1 cellular context compared by ENCODE assay signal in the genomic region with DNA sequence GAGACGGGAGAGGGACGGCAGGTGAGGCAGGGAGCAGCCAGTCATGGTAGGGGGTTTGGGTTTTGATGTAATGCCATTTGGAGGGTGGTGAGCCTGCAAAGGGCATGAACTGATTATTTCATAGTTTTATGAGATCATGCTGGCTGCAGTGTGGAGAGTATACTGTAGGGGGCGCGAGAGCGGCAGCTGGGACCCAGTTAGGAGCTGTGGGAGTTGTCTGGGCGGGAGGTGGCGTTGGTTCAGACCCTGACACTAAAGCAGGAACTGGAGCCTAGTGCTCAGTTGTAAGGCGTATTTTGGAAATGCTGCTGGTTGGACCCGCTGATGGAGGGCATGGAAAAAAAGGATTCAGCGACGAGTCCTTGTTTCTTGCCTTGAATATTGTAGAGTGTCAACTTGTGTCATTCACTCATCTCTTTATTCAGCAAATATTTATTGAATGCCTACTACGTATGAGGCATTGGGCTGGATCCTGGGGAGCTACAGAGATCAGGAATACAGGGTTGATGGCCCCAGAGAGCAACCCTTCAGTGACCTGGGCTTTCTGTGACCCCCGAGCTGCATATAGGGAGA.
TF ChIP-seq lines count a peak whose summit lies in the region.

No MANE protein-coding gene starts in this region.

TF ChIP-seq in HepG2, 621 proteins besides CTCF, POLR2A, EP300 and RAD21 (continued from another document and continues in another):
- TF ChIP-seq, protein P1, sequence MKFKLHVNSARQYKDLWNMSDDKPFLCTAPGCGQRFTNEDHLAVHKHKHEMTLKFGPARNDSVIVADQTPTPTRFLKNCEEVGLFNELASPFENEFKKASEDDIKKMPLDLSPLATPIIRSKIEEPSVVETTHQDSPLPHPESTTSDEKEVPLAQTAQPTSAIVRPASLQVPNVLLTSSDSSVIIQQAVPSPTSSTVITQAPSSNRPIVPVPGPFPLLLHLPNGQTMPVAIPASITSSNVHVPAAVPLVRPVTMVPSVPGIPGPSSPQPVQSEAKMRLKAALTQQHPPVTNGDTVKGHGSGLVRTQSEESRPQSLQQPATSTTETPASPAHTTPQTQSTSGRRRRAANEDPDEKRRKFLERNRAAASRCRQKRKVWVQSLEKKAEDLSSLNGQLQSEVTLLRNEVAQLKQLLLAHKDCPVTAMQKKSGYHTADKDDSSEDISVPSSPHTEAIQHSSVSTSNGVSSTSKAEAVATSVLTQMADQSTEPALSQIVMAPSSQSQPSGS (CRISPR knock-in tag; IDR thresholded peaks at IDR 0.05): 0 out of 2 replicates have a peak, but pooled peaks have one; percentile 23
- 0 out of 2 replicates have a peak, but pooled peaks have one; percentile 46 for TF ChIP-seq ZNF136 (CRISPR knock-in tag; IDR thresholded peaks at IDR 0.05; ENCODE audit: low read depth)
- no peak for TF ChIP-seq REL (CRISPR knock-in tag; conservative IDR thresholded peaks at IDR 0.05)
- TF ChIP-seq HOXA3 (CRISPR knock-in tag; IDR thresholded peaks at IDR 0.05): no peak
- TF ChIP-seq ZNF549 (CRISPR knock-in tag; IDR thresholded peaks at IDR 0.05): no peak
- TF ChIP-seq, protein P2, sequence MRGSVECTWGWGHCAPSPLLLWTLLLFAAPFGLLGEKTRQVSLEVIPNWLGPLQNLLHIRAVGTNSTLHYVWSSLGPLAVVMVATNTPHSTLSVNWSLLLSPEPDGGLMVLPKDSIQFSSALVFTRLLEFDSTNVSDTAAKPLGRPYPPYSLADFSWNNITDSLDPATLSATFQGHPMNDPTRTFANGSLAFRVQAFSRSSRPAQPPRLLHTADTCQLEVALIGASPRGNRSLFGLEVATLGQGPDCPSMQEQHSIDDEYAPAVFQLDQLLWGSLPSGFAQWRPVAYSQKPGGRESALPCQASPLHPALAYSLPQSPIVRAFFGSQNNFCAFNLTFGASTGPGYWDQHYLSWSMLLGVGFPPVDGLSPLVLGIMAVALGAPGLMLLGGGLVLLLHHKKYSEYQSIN (CRISPR knock-in tag; IDR thresholded peaks at IDR 0.05; ENCODE audit: borderline replicate concordance): no peak
- no peak for TF ChIP-seq ZSCAN12 (CRISPR knock-in tag; IDR thresholded peaks at IDR 0.05)
- TF ChIP-seq YY1 (IDR thresholded peaks at IDR 0.05; ENCODE audit: insufficient read depth, insufficient replicate concordance, low read depth, low read length): peak; percentile 21
- TF ChIP-seq U2AF1 (optimal IDR thresholded peaks at IDR 0.05; ENCODE audit: low read depth, low read length): no peak
- no peak for TF ChIP-seq CEBPB (IDR thresholded peaks at IDR 0.05; ENCODE audit: borderline replicate concordance, low read depth, low read length)
- TF ChIP-seq, protein P3, sequence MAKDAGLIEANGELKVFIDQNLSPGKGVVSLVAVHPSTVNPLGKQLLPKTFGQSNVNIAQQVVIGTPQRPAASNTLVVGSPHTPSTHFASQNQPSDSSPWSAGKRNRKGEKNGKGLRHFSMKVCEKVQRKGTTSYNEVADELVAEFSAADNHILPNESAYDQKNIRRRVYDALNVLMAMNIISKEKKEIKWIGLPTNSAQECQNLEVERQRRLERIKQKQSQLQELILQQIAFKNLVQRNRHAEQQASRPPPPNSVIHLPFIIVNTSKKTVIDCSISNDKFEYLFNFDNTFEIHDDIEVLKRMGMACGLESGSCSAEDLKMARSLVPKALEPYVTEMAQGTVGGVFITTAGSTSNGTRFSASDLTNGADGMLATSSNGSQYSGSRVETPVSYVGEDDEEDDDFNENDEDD (CRISPR knock-in tag; IDR thresholded peaks at IDR 0.05; ENCODE audit: borderline replicate concordance): 0 out of 2 replicates have a peak, but pooled peaks have one; percentile 33
- TF ChIP-seq, protein P4, sequence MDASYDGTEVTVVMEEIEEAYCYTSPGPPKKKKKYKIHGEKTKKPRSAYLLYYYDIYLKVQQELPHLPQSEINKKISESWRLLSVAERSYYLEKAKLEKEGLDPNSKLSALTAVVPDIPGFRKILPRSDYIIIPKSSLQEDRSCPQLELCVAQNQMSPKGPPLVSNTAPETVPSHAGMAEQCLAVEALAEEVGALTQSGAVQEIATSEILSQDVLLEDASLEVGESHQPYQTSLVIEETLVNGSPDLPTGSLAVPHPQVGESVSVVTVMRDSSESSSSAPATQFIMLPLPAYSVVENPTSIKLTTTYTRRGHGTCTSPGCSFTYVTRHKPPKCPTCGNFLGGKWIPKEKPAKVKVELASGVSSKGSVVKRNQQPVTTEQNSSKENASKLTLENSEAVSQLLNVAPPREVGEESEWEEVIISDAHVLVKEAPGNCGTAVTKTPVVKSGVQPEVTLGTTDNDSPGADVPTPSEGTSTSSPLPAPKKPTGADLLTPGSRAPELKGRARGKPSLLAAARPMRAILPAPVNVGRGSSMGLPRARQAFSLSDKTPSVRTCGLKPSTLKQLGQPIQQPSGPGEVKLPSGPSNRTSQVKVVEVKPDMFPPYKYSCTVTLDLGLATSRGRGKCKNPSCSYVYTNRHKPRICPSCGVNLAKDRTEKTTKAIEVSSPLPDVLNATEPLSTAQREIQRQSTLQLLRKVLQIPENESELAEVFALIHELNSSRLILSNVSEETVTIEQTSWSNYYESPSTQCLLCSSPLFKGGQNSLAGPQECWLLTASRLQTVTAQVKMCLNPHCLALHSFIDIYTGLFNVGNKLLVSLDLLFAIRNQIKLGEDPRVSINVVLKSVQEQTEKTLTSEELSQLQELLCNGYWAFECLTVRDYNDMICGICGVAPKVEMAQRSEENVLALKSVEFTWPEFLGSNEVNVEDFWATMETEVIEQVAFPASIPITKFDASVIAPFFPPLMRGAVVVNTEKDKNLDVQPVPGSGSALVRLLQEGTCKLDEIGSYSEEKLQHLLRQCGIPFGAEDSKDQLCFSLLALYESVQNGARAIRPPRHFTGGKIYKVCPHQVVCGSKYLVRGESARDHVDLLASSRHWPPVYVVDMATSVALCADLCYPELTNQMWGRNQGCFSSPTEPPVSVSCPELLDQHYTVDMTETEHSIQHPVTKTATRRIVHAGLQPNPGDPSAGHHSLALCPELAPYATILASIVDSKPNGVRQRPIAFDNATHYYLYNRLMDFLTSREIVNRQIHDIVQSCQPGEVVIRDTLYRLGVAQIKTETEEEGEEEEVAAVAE (CRISPR knock-in tag; IDR thresholded peaks at IDR 0.05; ENCODE audit: borderline replicate concordance): 0 out of 2 replicates have a peak, but pooled peaks have one; percentile 38
- TF ChIP-seq RXRB (CRISPR knock-in tag; IDR thresholded peaks at IDR 0.05; ENCODE audit: borderline replicate concordance): peak; percentile 43; the same call in 1 of the 2 replicates
- TF ChIP-seq TEAD3 (CRISPR knock-in tag; optimal IDR thresholded peaks at IDR 0.05; ENCODE audit: borderline replicate concordance): peak; percentile 56
- TF ChIP-seq, protein P5, sequence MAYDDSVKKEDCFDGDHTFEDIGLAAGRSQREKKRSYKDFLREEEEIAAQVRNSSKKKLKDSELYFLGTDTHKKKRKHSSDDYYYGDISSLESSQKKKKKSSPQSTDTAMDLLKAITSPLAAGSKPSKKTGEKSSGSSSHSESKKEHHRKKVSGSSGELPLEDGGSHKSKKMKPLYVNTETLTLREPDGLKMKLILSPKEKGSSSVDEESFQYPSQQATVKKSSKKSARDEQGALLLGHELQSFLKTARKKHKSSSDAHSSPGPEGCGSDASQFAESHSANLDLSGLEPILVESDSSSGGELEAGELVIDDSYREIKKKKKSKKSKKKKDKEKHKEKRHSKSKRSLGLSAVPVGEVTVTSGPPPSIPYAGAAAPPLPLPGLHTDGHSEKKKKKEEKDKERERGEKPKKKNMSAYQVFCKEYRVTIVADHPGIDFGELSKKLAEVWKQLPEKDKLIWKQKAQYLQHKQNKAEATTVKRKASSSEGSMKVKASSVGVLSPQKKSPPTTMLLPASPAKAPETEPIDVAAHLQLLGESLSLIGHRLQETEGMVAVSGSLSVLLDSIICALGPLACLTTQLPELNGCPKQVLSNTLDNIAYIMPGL (CRISPR knock-in tag; IDR thresholded peaks at IDR 0.05; ENCODE audit: borderline replicate concordance in 1 of 2, low read depth in 1 of 2): peak in 1 of 2 experiments; percentile 83; a peak in 2 of 4 replicates
- TF ChIP-seq, protein P6, sequence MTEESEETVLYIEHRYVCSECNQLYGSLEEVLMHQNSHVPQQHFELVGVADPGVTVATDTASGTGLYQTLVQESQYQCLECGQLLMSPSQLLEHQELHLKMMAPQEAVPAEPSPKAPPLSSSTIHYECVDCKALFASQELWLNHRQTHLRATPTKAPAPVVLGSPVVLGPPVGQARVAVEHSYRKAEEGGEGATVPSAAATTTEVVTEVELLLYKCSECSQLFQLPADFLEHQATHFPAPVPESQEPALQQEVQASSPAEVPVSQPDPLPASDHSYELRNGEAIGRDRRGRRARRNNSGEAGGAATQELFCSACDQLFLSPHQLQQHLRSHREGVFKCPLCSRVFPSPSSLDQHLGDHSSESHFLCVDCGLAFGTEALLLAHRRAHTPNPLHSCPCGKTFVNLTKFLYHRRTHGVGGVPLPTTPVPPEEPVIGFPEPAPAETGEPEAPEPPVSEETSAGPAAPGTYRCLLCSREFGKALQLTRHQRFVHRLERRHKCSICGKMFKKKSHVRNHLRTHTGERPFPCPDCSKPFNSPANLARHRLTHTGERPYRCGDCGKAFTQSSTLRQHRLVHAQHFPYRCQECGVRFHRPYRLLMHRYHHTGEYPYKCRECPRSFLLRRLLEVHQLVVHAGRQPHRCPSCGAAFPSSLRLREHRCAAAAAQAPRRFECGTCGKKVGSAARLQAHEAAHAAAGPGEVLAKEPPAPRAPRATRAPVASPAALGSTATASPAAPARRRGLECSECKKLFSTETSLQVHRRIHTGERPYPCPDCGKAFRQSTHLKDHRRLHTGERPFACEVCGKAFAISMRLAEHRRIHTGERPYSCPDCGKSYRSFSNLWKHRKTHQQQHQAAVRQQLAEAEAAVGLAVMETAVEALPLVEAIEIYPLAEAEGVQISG (CRISPR knock-in tag; IDR thresholded peaks at IDR 0.05): no peak
- no peak for TF ChIP-seq FOXC1 (CRISPR knock-in tag; IDR thresholded peaks at IDR 0.05; ENCODE audit: borderline replicate concordance)
- TF ChIP-seq, protein P7, sequence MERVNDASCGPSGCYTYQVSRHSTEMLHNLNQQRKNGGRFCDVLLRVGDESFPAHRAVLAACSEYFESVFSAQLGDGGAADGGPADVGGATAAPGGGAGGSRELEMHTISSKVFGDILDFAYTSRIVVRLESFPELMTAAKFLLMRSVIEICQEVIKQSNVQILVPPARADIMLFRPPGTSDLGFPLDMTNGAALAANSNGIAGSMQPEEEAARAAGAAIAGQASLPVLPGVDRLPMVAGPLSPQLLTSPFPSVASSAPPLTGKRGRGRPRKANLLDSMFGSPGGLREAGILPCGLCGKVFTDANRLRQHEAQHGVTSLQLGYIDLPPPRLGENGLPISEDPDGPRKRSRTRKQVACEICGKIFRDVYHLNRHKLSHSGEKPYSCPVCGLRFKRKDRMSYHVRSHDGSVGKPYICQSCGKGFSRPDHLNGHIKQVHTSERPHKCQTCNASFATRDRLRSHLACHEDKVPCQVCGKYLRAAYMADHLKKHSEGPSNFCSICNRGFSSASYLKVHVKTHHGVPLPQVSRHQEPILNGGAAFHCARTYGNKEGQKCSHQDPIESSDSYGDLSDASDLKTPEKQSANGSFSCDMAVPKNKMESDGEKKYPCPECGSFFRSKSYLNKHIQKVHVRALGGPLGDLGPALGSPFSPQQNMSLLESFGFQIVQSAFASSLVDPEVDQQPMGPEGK (CRISPR knock-in tag; IDR thresholded peaks at IDR 0.05): peak; percentile 54; the same call in 1 of the 2 replicates
- TF ChIP-seq, protein P8, sequence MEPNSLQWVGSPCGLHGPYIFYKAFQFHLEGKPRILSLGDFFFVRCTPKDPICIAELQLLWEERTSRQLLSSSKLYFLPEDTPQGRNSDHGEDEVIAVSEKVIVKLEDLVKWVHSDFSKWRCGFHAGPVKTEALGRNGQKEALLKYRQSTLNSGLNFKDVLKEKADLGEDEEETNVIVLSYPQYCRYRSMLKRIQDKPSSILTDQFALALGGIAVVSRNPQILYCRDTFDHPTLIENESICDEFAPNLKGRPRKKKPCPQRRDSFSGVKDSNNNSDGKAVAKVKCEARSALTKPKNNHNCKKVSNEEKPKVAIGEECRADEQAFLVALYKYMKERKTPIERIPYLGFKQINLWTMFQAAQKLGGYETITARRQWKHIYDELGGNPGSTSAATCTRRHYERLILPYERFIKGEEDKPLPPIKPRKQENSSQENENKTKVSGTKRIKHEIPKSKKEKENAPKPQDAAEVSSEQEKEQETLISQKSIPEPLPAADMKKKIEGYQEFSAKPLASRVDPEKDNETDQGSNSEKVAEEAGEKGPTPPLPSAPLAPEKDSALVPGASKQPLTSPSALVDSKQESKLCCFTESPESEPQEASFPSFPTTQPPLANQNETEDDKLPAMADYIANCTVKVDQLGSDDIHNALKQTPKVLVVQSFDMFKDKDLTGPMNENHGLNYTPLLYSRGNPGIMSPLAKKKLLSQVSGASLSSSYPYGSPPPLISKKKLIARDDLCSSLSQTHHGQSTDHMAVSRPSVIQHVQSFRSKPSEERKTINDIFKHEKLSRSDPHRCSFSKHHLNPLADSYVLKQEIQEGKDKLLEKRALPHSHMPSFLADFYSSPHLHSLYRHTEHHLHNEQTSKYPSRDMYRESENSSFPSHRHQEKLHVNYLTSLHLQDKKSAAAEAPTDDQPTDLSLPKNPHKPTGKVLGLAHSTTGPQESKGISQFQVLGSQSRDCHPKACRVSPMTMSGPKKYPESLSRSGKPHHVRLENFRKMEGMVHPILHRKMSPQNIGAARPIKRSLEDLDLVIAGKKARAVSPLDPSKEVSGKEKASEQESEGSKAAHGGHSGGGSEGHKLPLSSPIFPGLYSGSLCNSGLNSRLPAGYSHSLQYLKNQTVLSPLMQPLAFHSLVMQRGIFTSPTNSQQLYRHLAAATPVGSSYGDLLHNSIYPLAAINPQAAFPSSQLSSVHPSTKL (CRISPR knock-in tag; IDR thresholded peaks at IDR 0.05): peak; percentile 49
- no peak for TF ChIP-seq ZNF350 (CRISPR knock-in tag; IDR thresholded peaks at IDR 0.05; ENCODE audit: borderline replicate concordance, low read depth)
- 0 out of 2 replicates have a peak, but pooled peaks have one; percentile 35 for TF ChIP-seq TBX2 (CRISPR knock-in tag; IDR thresholded peaks at IDR 0.05; ENCODE audit: borderline replicate concordance)
- TF ChIP-seq, protein P9, sequence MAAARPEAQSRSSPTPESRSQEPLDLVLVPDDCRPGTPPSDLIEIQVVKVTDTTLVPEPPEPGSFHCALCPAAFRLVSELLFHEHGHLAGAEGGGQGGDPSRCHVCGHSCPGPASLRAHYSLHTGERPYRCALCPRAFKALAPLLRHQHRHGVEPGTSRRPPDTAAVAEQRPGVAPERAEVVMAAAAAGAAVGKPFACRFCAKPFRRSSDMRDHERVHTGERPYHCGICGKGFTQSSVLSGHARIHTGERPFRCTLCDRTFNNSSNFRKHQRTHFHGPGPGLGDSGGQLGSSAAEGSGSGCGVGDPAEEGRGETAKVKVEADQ (CRISPR knock-in tag; IDR thresholded peaks at IDR 0.05; ENCODE audit: borderline replicate concordance): 0 out of 2 replicates have a peak, but pooled peaks have one; percentile 22
- TF ChIP-seq, protein P10, sequence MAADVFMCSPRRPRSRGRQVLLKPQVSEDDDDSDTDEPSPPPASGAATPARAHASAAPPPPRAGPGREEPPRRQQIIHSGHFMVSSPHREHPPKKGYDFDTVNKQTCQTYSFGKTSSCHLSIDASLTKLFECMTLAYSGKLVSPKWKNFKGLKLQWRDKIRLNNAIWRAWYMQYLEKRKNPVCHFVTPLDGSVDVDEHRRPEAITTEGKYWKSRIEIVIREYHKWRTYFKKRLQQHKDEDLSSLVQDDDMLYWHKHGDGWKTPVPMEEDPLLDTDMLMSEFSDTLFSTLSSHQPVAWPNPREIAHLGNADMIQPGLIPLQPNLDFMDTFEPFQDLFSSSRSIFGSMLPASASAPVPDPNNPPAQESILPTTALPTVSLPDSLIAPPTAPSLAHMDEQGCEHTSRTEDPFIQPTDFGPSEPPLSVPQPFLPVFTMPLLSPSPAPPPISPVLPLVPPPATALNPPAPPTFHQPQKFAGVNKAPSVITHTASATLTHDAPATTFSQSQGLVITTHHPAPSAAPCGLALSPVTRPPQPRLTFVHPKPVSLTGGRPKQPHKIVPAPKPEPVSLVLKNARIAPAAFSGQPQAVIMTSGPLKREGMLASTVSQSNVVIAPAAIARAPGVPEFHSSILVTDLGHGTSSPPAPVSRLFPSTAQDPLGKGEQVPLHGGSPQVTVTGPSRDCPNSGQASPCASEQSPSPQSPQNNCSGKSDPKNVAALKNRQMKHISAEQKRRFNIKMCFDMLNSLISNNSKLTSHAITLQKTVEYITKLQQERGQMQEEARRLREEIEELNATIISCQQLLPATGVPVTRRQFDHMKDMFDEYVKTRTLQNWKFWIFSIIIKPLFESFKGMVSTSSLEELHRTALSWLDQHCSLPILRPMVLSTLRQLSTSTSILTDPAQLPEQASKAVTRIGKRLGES (CRISPR knock-in tag; IDR thresholded peaks at IDR 0.05; ENCODE audit: borderline replicate concordance): no peak
